Comparison of ENCODE assay signal across 13 cellular contexts in genomic region chr2:99821572-99822369, GRCh38.
DNase-seq lines count a peak whose midpoint lies in the region; ATAC-seq and TF ChIP-seq lines count a peak whose summit lies in the region.
"Had no signal": no experiment of that assay in that cellular context is flagged by ENCODE, and none has a peak within 500 bp of the region (broad histone marks: within the 10 kb centered on the region; RNA-seq: fewer than 3 reads in every experiment).

No MANE protein-coding gene starts in this region.

- peak; percentile 56 for DNase-seq in HFFc6
- peak; percentile 57 for DNase-seq in adipocyte (ENCODE audit: low read depth)
- DNase-seq in foreskin melanocyte = peak; percentile 36
- no peak for DNase-seq in smooth muscle cell (lab: John Stamatoyannopoulos, UW; ENCODE audit: unreplicated experiment)
- no peak for DNase-seq in activated T-cell treated with anti-CD3 and anti-CD28 coated beads, Interleukin-2, amount 50 U/mL, for 24 hours
- DNase-seq in inferior parietal cortex (ENCODE audit: extremely low spot score) = no peak
- DNase-seq: activated CD4-positive, alpha-beta T cell treated with anti-CD3 and anti-CD28 coated beads, Interleukin-2, amount 50 U/mL, for 48 hours; activated naive CD4-positive, alpha-beta T cell; mucosa of descending colon had no signal

- no peaks in the 10 kb centered on the region for H3K4me1 ChIP-seq in adipocyte (ENCODE audit: control insufficient read depth, insufficient read depth, low read length)
- H3K4me1 ChIP-seq in smooth muscle cell (ENCODE audit: low read depth) = peaks cover 14% of the 10 kb centered on the region

- H3K36me3 ChIP-seq in adipocyte (ENCODE audit: control insufficient read depth, insufficient read depth, low read length, severe bottlenecking) (no peaks in the 10 kb centered on the region), smooth muscle cell (ENCODE audit: low read depth) (no peaks in the 10 kb centered on the region)
- H3K36me3 ChIP-seq: suprapubic skin had no signal

- peaks cover under 1% of the 10 kb centered on the region; the same call in 1 of the 2 replicates for H3K36me3 Mint-ChIP-seq in HFFc6 (ENCODE audit: low read depth)
- no peaks in the 10 kb centered on the region for H3K36me3 Mint-ChIP-seq in activated T-cell treated with anti-CD3 and anti-CD28 coated beads, Interleukin-2, amount 50 U/mL, for 24 hours (ENCODE audit: low read depth)

- H3K9ac ChIP-seq in adipocyte (ENCODE audit: low read length) (no peak overlapping the region), smooth muscle cell (ENCODE audit: low read depth) (no peak overlapping the region)

- peaks cover 21% of the 10 kb centered on the region for H3K4me1 Mint-ChIP-seq in HFFc6 (ENCODE audit: low read depth)
- no peaks in the 10 kb centered on the region for H3K4me1 Mint-ChIP-seq in activated T-cell treated with anti-CD3 and anti-CD28 coated beads, Interleukin-2, amount 50 U/mL, for 24 hours (ENCODE audit: low read depth)

- H3F3A ChIP-seq in smooth muscle cell (ENCODE audit: low read depth) = no peaks in the 10 kb centered on the region

- no peak for ATAC-seq in HG03520 (IDR thresholded peaks at IDR 0.05; ENCODE audit: unreplicated experiment)
- ATAC-seq: mucosa of descending colon had no signal

- H3K4me3 ChIP-seq in adipocyte (ENCODE audit: low read length) (no peak overlapping the region), smooth muscle cell (no peak overlapping the region)
- H3K4me3 ChIP-seq: mucosa of descending colon, suprapubic skin had no signal

- H3K9me3 ChIP-seq in adipocyte (ENCODE audit: control insufficient read depth, low read length) (no peaks in the 10 kb centered on the region), smooth muscle cell (replicated peaks; ENCODE audit: low read depth) (no peaks in the 10 kb centered on the region)
- H3K9me3 ChIP-seq: mucosa of descending colon, suprapubic skin had no signal

- no peaks in the 10 kb centered on the region for H4K20me1 ChIP-seq in smooth muscle cell (ENCODE audit: low read depth)

- no peak overlapping the region for H3K4me2 ChIP-seq in smooth muscle cell

- peaks cover 5% of the 10 kb centered on the region; the same call in 1 of the 2 replicates for H3K27me3 Mint-ChIP-seq in HFFc6 (ENCODE audit: insufficient read depth)
- no peaks in the 10 kb centered on the region for H3K27me3 Mint-ChIP-seq in activated T-cell treated with anti-CD3 and anti-CD28 coated beads, Interleukin-2, amount 50 U/mL, for 24 hours
- H3K27me3 Mint-ChIP-seq: dendritic cell treated with granulocyte-macrophage colony-stimulating factor and Interleukin-4, amounts not matched to agents 40 ng/mL and 50 ng/mL, for 4 days had no signal

- H3K27ac Mint-ChIP-seq in HFFc6 = peak overlapping the region; percentile 48; the same call in 1 of the 2 replicates
- no peak overlapping the region for H3K27ac Mint-ChIP-seq in activated T-cell treated with anti-CD3 and anti-CD28 coated beads, Interleukin-2, amount 50 U/mL, for 24 hours
- H3K27ac Mint-ChIP-seq: dendritic cell treated with granulocyte-macrophage colony-stimulating factor and Interleukin-4, amounts not matched to agents 40 ng/mL and 50 ng/mL, for 4 days; T-helper 1 cell treated with Interleukin-12 subunit alpha and Interleukin-12 subunit beta and Interleukin-4 antibody, amounts not matched to agents 30 μg/mL and 1 μg/mL, for 36 hours had no signal

- no peak overlapping the region for H2AFZ ChIP-seq in smooth muscle cell (ENCODE audit: low read depth)

- H3K27me3 ChIP-seq in adipocyte (replicated peaks; ENCODE audit: control insufficient read depth, insufficient read depth, low read length) = peaks cover 3% of the 10 kb centered on the region
- peaks cover 36% of the 10 kb centered on the region for H3K27me3 ChIP-seq in smooth muscle cell (ENCODE audit: low read depth)
- H3K27me3 ChIP-seq: suprapubic skin had no signal

- WGBS in smooth muscle cell (ENCODE audit: low lambda C conversion rate) = 75% methylated on average over 13 of the region's 13 CpGs

- peak overlapping the region; percentile 31 for H3K27ac ChIP-seq in smooth muscle cell (ENCODE audit: low read depth)
- H3K27ac ChIP-seq: suprapubic skin had no signal

- no peak overlapping the region for H3K4me3 Mint-ChIP-seq in HFFc6
- no peak overlapping the region for H3K4me3 Mint-ChIP-seq in activated T-cell treated with anti-CD3 and anti-CD28 coated beads, Interleukin-2, amount 50 U/mL, for 24 hours
- H3K4me3 Mint-ChIP-seq: dendritic cell treated with granulocyte-macrophage colony-stimulating factor and Interleukin-4, amounts not matched to agents 40 ng/mL and 50 ng/mL, for 4 days; T-helper 1 cell treated with Interleukin-12 subunit alpha and Interleukin-12 subunit beta and Interleukin-4 antibody, amounts not matched to agents 30 μg/mL and 1 μg/mL, for 36 hours had no signal

- H3K79me2 ChIP-seq in smooth muscle cell (ENCODE audit: low read depth) = no peaks in the 10 kb centered on the region

- H3K9me3 Mint-ChIP-seq in HFFc6 = no peaks in the 10 kb centered on the region; the same call in 1 of the 2 replicates
- H3K9me3 Mint-ChIP-seq in activated T-cell treated with anti-CD3 and anti-CD28 coated beads, Interleukin-2, amount 50 U/mL, for 24 hours = no peaks in the 10 kb centered on the region
- H3K9me3 Mint-ChIP-seq: dendritic cell treated with granulocyte-macrophage colony-stimulating factor and Interleukin-4, amounts not matched to agents 40 ng/mL and 50 ng/mL, for 4 days; T-helper 1 cell treated with Interleukin-12 subunit alpha and Interleukin-12 subunit beta and Interleukin-4 antibody, amounts not matched to agents 30 μg/mL and 1 μg/mL, for 36 hours had no signal

- TF ChIP-seq CTCF in HFFc6 (IDR thresholded peaks at IDR 0.05) (no peak), smooth muscle cell (IDR thresholded peaks at IDR 0.05; ENCODE audit: borderline replicate concordance, insufficient read depth, poor library complexity, severe bottlenecking) (no peak)

Comparison
In these comparisons a context has a peak if more than half of its experiments do, and no peak if none do; other contexts are left out.
1. DNase-seq: peak in HFFc6 (single experiment), adipocyte (single experiment) and foreskin melanocyte (single experiment); none in smooth muscle cell (single experiment), activated T-cell treated with anti-CD3 and anti-CD28 coated beads, Interleukin-2, amount 50 U/mL, for 24 hours (single experiment) and inferior parietal cortex (single experiment).